Comparison of ENCODE assay signal across 9 cellular contexts in genomic region chr2:69997296-69998184, GRCh38. TPM values are rescaled to one million over a fixed set of nuclear protein-coding genes. Genes with fewer than 3 reads are reported as not detected.
DNase-seq lines count a peak whose midpoint lies in the region; ATAC-seq, FAIRE-seq and TF ChIP-seq lines count a peak whose summit lies in the region.
"Had no signal": no experiment of that assay in that cellular context is flagged by ENCODE, and none has a peak within 500 bp of the region (broad histone marks: within the 10 kb centered on the region; RNA-seq: fewer than 3 reads in every experiment).

No MANE protein-coding gene starts in this region.

- no peak for FAIRE-seq in H54 (lab: Jason Lieb, UNC)

- H3K27me3 ChIP-seq in psoas muscle (ENCODE audit: insufficient read depth in 3 of 3, low read length in 2 of 3) (no peaks in the 10 kb centered on the region), gastroesophageal sphincter (no peaks in the 10 kb centered on the region)

- no peak for TF ChIP-seq CTCF in epithelial cell of proximal tubule (conservative IDR thresholded peaks at IDR 0.05; ENCODE audit: low read depth, low read length)
- TF ChIP-seq CTCF in psoas muscle (IDR thresholded peaks at IDR 0.05) = no peak
- no peak for TF ChIP-seq CTCF in gastroesophageal sphincter (IDR thresholded peaks at IDR 0.05)

- peaks cover 9% of the 10 kb centered on the region for H3K36me3 Mint-ChIP-seq in activated T-helper 1 cell treated with anti-CD3 and anti-CD28 coated beads, Interleukin-12 subunit alpha, Interleukin-12 subunit beta, Interleukin-2, Interleukin-4 antibody, amounts not matched to agents 30 ng/mL and 10 ng/mL and 1 ng/mL, durations not matched to agents 14 hours and 24 hours and 36 hours (ENCODE audit: low read depth)

- H3K4me3 ChIP-seq in epithelial cell of proximal tubule (ENCODE audit: low read depth, low read length) = no peak overlapping the region
- no peak overlapping the region for H3K4me3 ChIP-seq in psoas muscle
- no peak overlapping the region for H3K4me3 ChIP-seq in gastroesophageal sphincter

- 83 to 87% (median 84%) methylated on average over 15 of the region's 15 CpGs for WGBS in psoas muscle, 3 donors
- WGBS in gastroesophageal sphincter (ENCODE audit: low coverage in 1 of 2), 2 donors = 90 to 93% methylated on average over 11 to 15 of the region's 15 CpGs

- H3K27ac Mint-ChIP-seq in activated T-helper 1 cell treated with anti-CD3 and anti-CD28 coated beads, Interleukin-12 subunit alpha, Interleukin-12 subunit beta, Interleukin-2, Interleukin-4 antibody, amounts not matched to agents 30 ng/mL and 10 ng/mL and 1 ng/mL, durations not matched to agents 14 hours and 24 hours and 36 hours = no peak overlapping the region

- H3K4me3 Mint-ChIP-seq in activated T-helper 1 cell treated with anti-CD3 and anti-CD28 coated beads, Interleukin-12 subunit alpha, Interleukin-12 subunit beta, Interleukin-2, Interleukin-4 antibody, amounts not matched to agents 30 ng/mL and 10 ng/mL and 1 ng/mL, durations not matched to agents 14 hours and 24 hours and 36 hours = no peak overlapping the region

- TF ChIP-seq POLR2A in H54 (IDR thresholded peaks at IDR 0.05; ENCODE audit: low read depth, low read length) (no peak), gastroesophageal sphincter (IDR thresholded peaks at IDR 0.05) (no peak)

- intact Hi-C loops in psoas muscle (cut with DNase I) = no loop called here
- intact Hi-C loops in activated T-helper 1 cell treated with anti-CD3 and anti-CD28 coated beads, Interleukin-12 subunit alpha, Interleukin-12 subunit beta, Interleukin-2, Interleukin-4 antibody, amounts not matched to agents 30 ng/mL and 10 ng/mL and 1 ng/mL, durations not matched to agents 14 hours and 24 hours and 36 hours (cut with micrococcal nuclease) = no loop called here

- DNase-seq in H54 (ENCODE audit: insufficient read length, low spot score) (peak; percentile 76), NOMO-1 treated with DMSO at 0.1 percent for 48 hours (lab: John Stamatoyannopoulos, UW; ENCODE audit: unreplicated experiment) (peak; percentile 43), epithelial cell of proximal tubule (ENCODE audit: low read depth) (peak; percentile 15), psoas muscle (peak; percentile 58 to 83), amygdala (lab: John Stamatoyannopoulos, UW) (no peak)
- DNase-seq in activated T-helper 1 cell treated with anti-CD3 and anti-CD28 coated beads, Interleukin-12 subunit alpha, Interleukin-12 subunit beta, Interleukin-2, Interleukin-4 antibody, amounts not matched to agents 30 ng/mL and 10 ng/mL and 1 ng/mL, durations not matched to agents 14 hours and 24 hours and 36 hours (ENCODE audit: low spot score) = no peak

- H3K27ac ChIP-seq in psoas muscle (peak overlapping the region; percentile 46), gastroesophageal sphincter (no peak overlapping the region)
- H3K27ac ChIP-seq: parathyroid adenoma had no signal

- H3K27me3 Mint-ChIP-seq in activated T-helper 1 cell treated with anti-CD3 and anti-CD28 coated beads, Interleukin-12 subunit alpha, Interleukin-12 subunit beta, Interleukin-2, Interleukin-4 antibody, amounts not matched to agents 30 ng/mL and 10 ng/mL and 1 ng/mL, durations not matched to agents 14 hours and 24 hours and 36 hours (ENCODE audit: insufficient read depth) = peaks cover 2% of the 10 kb centered on the region

- no peaks in the 10 kb centered on the region for H3K9me3 Mint-ChIP-seq in activated T-helper 1 cell treated with anti-CD3 and anti-CD28 coated beads, Interleukin-12 subunit alpha, Interleukin-12 subunit beta, Interleukin-2, Interleukin-4 antibody, amounts not matched to agents 30 ng/mL and 10 ng/mL and 1 ng/mL, durations not matched to agents 14 hours and 24 hours and 36 hours

- H3K9me3 ChIP-seq in psoas muscle = no peaks in the 10 kb centered on the region
- no peaks in the 10 kb centered on the region for H3K9me3 ChIP-seq in gastroesophageal sphincter

- no peak for TF ChIP-seq EP300 in gastroesophageal sphincter (IDR thresholded peaks at IDR 0.05)

- peak; percentile 94 to 97 (median 96) for ATAC-seq in psoas muscle
- no peak for ATAC-seq in gastroesophageal sphincter
- no peak for ATAC-seq in HG03280 (IDR thresholded peaks at IDR 0.05; ENCODE audit: unreplicated experiment)

- H3K36me3 ChIP-seq in psoas muscle (ENCODE audit: insufficient read depth in 1 of 2, low read depth in 1 of 2) (peaks cover 0 to 28% of the 10 kb centered on the region in 2 donors), gastroesophageal sphincter (peaks cover 0 to 53% of the 10 kb centered on the region in 2 donors)

- peaks cover 27% of the 10 kb centered on the region for H3K4me1 Mint-ChIP-seq in activated T-helper 1 cell treated with anti-CD3 and anti-CD28 coated beads, Interleukin-12 subunit alpha, Interleukin-12 subunit beta, Interleukin-2, Interleukin-4 antibody, amounts not matched to agents 30 ng/mL and 10 ng/mL and 1 ng/mL, durations not matched to agents 14 hours and 24 hours and 36 hours (ENCODE audit: low read depth)

- H3K4me1 ChIP-seq in psoas muscle (no peaks in the 10 kb centered on the region), gastroesophageal sphincter (no peaks in the 10 kb centered on the region)
- H3K4me1 ChIP-seq: parathyroid adenoma had no signal

RNA-seq across cellular contexts. Expression of gene ASPRV1, which starts 36.1 kb away (rescaled TPM):
- total RNA-seq in epithelial cell of proximal tubule (0.14 and 0.69 TPM in 2 replicates), psoas muscle (1 to 10 TPM in 2 of 4 donors, under 1 TPM in 2; 0.42 to 1.8 (median 0.93) TPM), gastroesophageal sphincter (1 to 10 TPM; 1.0 to 1.4 (median 1.3) TPM)
- polyA plus RNA-seq in psoas muscle = 1 to 10 TPM in 2 of 3 donors, under 1 TPM in 1; 0.20 to 1.2 (median 1.0) TPM
- 0.44 and 0.91 TPM in 2 replicates for total RNA-seq in activated T-helper 1 cell treated with anti-CD3 and anti-CD28 coated beads, Interleukin-12 subunit alpha, Interleukin-12 subunit beta, Interleukin-2, Interleukin-4 antibody, amounts not matched to agents 30 ng/mL and 10 ng/mL and 1 ng/mL, durations not matched to agents 14 hours and 24 hours and 36 hours

Comparison
In these comparisons a context has a peak if more than half of its experiments do, and no peak if none do; other contexts are left out.
1. DNase-seq: peak in H54 (single experiment), NOMO-1 treated with DMSO at 0.1 percent for 48 hours (single experiment), epithelial cell of proximal tubule (single experiment) and psoas muscle (2 of 2); none in amygdala (0 of 56) and activated T-helper 1 cell treated with anti-CD3 and anti-CD28 coated beads, Interleukin-12 subunit alpha, Interleukin-12 subunit beta, Interleukin-2, Interleukin-4 antibody, amounts not matched to agents 30 ng/mL and 10 ng/mL and 1 ng/mL, durations not matched to agents 14 hours and 24 hours and 36 hours (single experiment).
2. ATAC-seq: peak in psoas muscle (4 of 4); none in gastroesophageal sphincter (single experiment) and HG03280 (single experiment).